ENCODE assay signal across 8 cellular contexts in genomic region chr4:166252487-166253402, GRCh38.
DNase-seq lines count a peak whose midpoint lies in the region; ATAC-seq, FAIRE-seq and TF ChIP-seq lines count a peak whose summit lies in the region.

No MANE protein-coding gene starts in this region.

- no peak overlapping the region for H3K4me2 ChIP-seq in endothelial cell of umbilical vein (ENCODE audit: insufficient read depth, low read length)

- in situ Hi-C loops in gastrocnemius medialis (cut with MboI; ENCODE audit: low sequenced_read_pairs in 4 of 4): no loop called here

- no peaks in the 10 kb centered on the region for H4K20me1 ChIP-seq in endothelial cell of umbilical vein (replicated peaks; ENCODE audit: control insufficient read depth, extremely low read depth, insufficient read depth, low read length)

- TF ChIP-seq POLR2A in NB4 (IDR thresholded peaks at IDR 0.05; ENCODE audit: extremely low read depth, insufficient read length): no peak
- TF ChIP-seq POLR2A in endothelial cell of umbilical vein (IDR thresholded peaks at IDR 0.05; ENCODE audit: low read depth, low read length): no peak
- no peak for TF ChIP-seq POLR2A in gastrocnemius medialis (IDR thresholded peaks at IDR 0.05)

- no peak overlapping the region for H3K4me3 ChIP-seq in NB4 (ENCODE audit: low read depth, low read length)
- no peak overlapping the region for H3K4me3 ChIP-seq in endothelial cell of umbilical vein (replicated peaks in 1 of 3; ENCODE audit: insufficient read depth in 1 of 3, low read depth in 1 of 3, low read length in 3 of 3)
- H3K4me3 ChIP-seq in gastrocnemius medialis: no peak overlapping the region

- H3K27me3 ChIP-seq in endothelial cell of umbilical vein (ENCODE audit: control insufficient read depth in 2 of 2, insufficient read depth in 2 of 2, low read length in 2 of 2) (no peaks in the 10 kb centered on the region), gastrocnemius medialis (no peaks in the 10 kb centered on the region)

- no peak overlapping the region for H3K9ac ChIP-seq in endothelial cell of umbilical vein (replicated peaks; ENCODE audit: extremely low read depth, insufficient read depth, low read length)

- no peaks in the 10 kb centered on the region for H3K9me1 ChIP-seq in endothelial cell of umbilical vein (replicated peaks; ENCODE audit: control insufficient read depth, extremely low read depth, insufficient read depth, low read length)

- dilution Hi-C loops in endothelial cell of umbilical vein (cut with MboI; ENCODE audit: extremely low pct_ligation_motif_present, low sequenced_read_pairs): no loop called here

- no peak for ATAC-seq in gastrocnemius medialis
- ATAC-seq in GM21367 (IDR thresholded peaks at IDR 0.05; ENCODE audit: unreplicated experiment): no peak
- ATAC-seq in HG03565 (IDR thresholded peaks at IDR 0.05; ENCODE audit: unreplicated experiment): no peak
- ATAC-seq in GM19467 (IDR thresholded peaks at IDR 0.05; ENCODE audit: unreplicated experiment): no peak

- DNase-seq in NCI-H526 (lab: John Stamatoyannopoulos, UW) (peak; percentile 22 to 42), NCI-H526 treated with DMSO at 0.1 percent for 48 hours (lab: John Stamatoyannopoulos, UW) (no peak), NB4 (ENCODE audit: low read depth) (peak; percentile 21), endothelial cell of umbilical vein (ENCODE audit: low read depth, low spot score) (peak; percentile 34), gastrocnemius medialis (no peak)

- H2AFZ ChIP-seq in endothelial cell of umbilical vein (ENCODE audit: low read depth, low read length): no peak overlapping the region

- H3K27ac ChIP-seq in endothelial cell of umbilical vein (ENCODE audit: insufficient read depth, low read depth, low read length) (no peak overlapping the region), gastrocnemius medialis (no peak overlapping the region)

- no TSS peak for BruUV-seq in endothelial cell of umbilical vein (replicated peaks; lab: Mats Ljungman, UMichigan)

- H3K4me1 ChIP-seq in endothelial cell of umbilical vein (ENCODE audit: control insufficient read depth, extremely low read depth, insufficient read depth, low read length): no peaks in the 10 kb centered on the region
- H3K4me1 ChIP-seq in gastrocnemius medialis: no peaks in the 10 kb centered on the region

- H3K79me2 ChIP-seq in endothelial cell of umbilical vein (ENCODE audit: control insufficient read depth, insufficient read depth, low read length): no peaks in the 10 kb centered on the region

- CTCF ChIA-PET in endothelial cell of umbilical vein (lab: Charles Lee): interaction anchor here (0.6 to 2.8 kb wide), 13 partner anchors 10 to 760 kb away, joined by 3 to 77 read pairs (median 3); no protein-coding TSS in a partner anchor

- peak; percentile 32 for TF ChIP-seq CTCF in NB4 (IDR thresholded peaks at IDR 0.05; ENCODE audit: low read depth, low read length)
- TF ChIP-seq CTCF in endothelial cell of umbilical vein (IDR thresholded peaks at IDR 0.05; ENCODE audit: extremely low read depth in 1 of 2, insufficient read depth in 1 of 2, low read depth in 1 of 2, low read length in 2 of 2): peak; percentile 54
- TF ChIP-seq CTCF in gastrocnemius medialis (IDR thresholded peaks at IDR 0.05 in 4 of 5, conservative IDR thresholded peaks at IDR 0.05 in 1 of 5): peak in 3 of 5 experiments; percentile 8 to 36 (median 27)

- FAIRE-seq in endothelial cell of umbilical vein (lab: Jason Lieb, UNC): peak; percentile 28

- intact Hi-C loops in endothelial cell of umbilical vein (cut with micrococcal nuclease) (loop anchor here (1.0 to 2.0 kb wide), 3 partner anchors 86 to 760 kb away; no protein-coding TSS in a partner anchor), gastrocnemius medialis (cut with DNase I; ENCODE audit: low total_unique reads) (loop anchor here (5.0 kb wide), 1 partner anchor 85 kb away; no protein-coding TSS in a partner anchor)

- no peaks in the 10 kb centered on the region for H3K36me3 ChIP-seq in endothelial cell of umbilical vein (ENCODE audit: control insufficient read depth in 2 of 2, extremely low read depth in 1 of 2, insufficient read depth in 2 of 2, low read length in 2 of 2)
- no peaks in the 10 kb centered on the region for H3K36me3 ChIP-seq in gastrocnemius medialis

- POLR2A ChIA-PET in endothelial cell of umbilical vein (lab: Charles Lee): no interaction called here

- no peaks in the 10 kb centered on the region for H3K9me3 ChIP-seq in endothelial cell of umbilical vein (replicated peaks; ENCODE audit: control insufficient read depth, insufficient read depth, low read length)
- H3K9me3 ChIP-seq in gastrocnemius medialis: no peaks in the 10 kb centered on the region

TF ChIP-seq in endothelial cell of umbilical vein, 7 proteins besides CTCF, POLR2A, EP300 and RAD21:
- TF ChIP-seq MYC (IDR thresholded peaks at IDR 0.05; ENCODE audit: low read depth, low read length): no peak
- TF ChIP-seq GATA2 (IDR thresholded peaks at IDR 0.05; ENCODE audit: insufficient read depth, insufficient read length, low read depth, low read length): no peak
- no peak for TF ChIP-seq JUN (IDR thresholded peaks at IDR 0.05; ENCODE audit: borderline replicate concordance, insufficient read depth, insufficient read length, low read depth)
- no peak for TF ChIP-seq EZH2 (IDR thresholded peaks at IDR 0.05; ENCODE audit: borderline replicate concordance, low read depth, low read length, severe bottlenecking)
- TF ChIP-seq FOS (IDR thresholded peaks at IDR 0.05; ENCODE audit: borderline replicate concordance, insufficient read depth, low read length): no peak
- TF ChIP-seq MAX (IDR thresholded peaks at IDR 0.05; ENCODE audit: insufficient read depth, insufficient read length): no peak
- TF ChIP-seq POLR2AphosphoS5 (IDR thresholded peaks at IDR 0.05; ENCODE audit: insufficient read depth, low read depth, low read length): no peak

Comparison
In these comparisons a context has a peak if more than half of its experiments do, and no peak if none do; other contexts are left out.
1. DNase-seq: peak in NCI-H526 (2 of 2), NB4 (single experiment) and endothelial cell of umbilical vein (single experiment); none in NCI-H526 treated with DMSO at 0.1 percent for 48 hours (single experiment) and gastrocnemius medialis (0 of 2).
2. Peak in every context shown above with its lines, with median percentiles within 50 percentile points of each other: CTCF ChIP-seq.